Comparison of ENCODE assay signal across 8 cellular contexts in the genomic region with DNA sequence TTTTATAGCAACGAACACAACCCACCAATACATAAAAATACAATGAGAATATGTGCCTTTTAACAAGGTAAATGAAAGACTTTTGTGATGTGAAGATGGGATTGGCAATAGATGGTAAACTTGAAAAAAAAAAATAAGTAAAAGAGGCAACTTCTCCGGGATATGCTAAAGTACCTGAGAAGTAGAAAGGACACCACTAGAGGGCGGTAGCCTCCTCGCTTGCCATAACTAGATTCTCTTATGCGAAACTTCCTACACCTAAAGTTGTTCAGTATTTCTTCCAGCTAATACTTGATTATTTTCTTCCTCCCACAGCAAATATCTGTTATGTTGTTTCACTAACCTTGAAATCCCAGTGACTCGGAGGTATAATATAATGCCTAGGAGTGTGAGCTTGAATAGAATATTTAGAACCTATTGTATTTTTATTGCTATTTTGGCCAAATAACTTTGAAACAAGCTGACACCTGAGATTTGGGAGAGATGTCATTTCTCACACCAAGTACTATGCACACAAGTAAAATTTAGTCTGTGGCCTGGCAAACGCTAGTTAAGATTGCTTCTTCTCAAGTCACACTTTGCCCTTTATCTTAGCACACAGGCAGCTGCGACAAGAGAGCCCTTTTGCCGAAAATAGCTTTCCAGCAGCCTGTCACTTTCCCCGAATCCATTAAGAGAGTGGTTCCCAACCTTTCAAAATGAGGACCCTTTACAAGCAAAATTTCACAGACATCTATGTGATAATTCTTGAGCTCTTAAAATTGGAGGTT. TPM values are rescaled to one million over a fixed set of nuclear protein-coding genes. Genes with fewer than 3 reads are reported as not detected.
DNase-seq lines count a peak whose midpoint lies in the region; ATAC-seq and TF ChIP-seq lines count a peak whose summit lies in the region.

No MANE protein-coding gene starts in this region.

- 23 to 29% methylated on average over 10 of the region's 10 CpGs for WGBS in testis, 2 donors

- POLR2A ChIA-PET in CD8-positive, alpha-beta memory T cell (lab: Charles Lee), result no interaction called here

- no peaks in the 10 kb centered on the region for H3K27me3 ChIP-seq in CD8-positive, alpha-beta memory T cell (ENCODE audit: insufficient read depth, low read length, poor library complexity, severe bottlenecking)
- H3K27me3 ChIP-seq in HL-60 (ENCODE audit: insufficient read depth, poor library complexity, severe bottlenecking) (no peaks in the 10 kb centered on the region), OCI-LY3 (ENCODE audit: low read depth, low read length) (no peaks in the 10 kb centered on the region), testis (no peaks in the 10 kb centered on the region)

- H3K4me3 Mint-ChIP-seq in CD8-positive, alpha-beta memory T cell, result no peak overlapping the region

- peaks cover 4 to 11% of the 10 kb centered on the region in 2 donors for H3K27me3 Mint-ChIP-seq in CD8-positive, alpha-beta memory T cell

- no peaks in the 10 kb centered on the region for H3K79me2 ChIP-seq in OCI-LY3 (ENCODE audit: low read length)

- no peak overlapping the region for H3K4me3 ChIP-seq in CD8-positive, alpha-beta memory T cell (ENCODE audit: low read length)
- H3K4me3 ChIP-seq in HL-60 (replicated peaks; ENCODE audit: insufficient read depth, low read length), result no peak overlapping the region
- H3K4me3 ChIP-seq in OCI-LY3 (ENCODE audit: low read length), result no peak overlapping the region
- H3K4me3 ChIP-seq in testis, result no peak overlapping the region

- peaks cover 0 to 4% (median 0%) of the 10 kb centered on the region in 5 donors for H3K9me3 Mint-ChIP-seq in CD8-positive, alpha-beta memory T cell

- no peak overlapping the region for H3K27ac ChIP-seq in CD8-positive, alpha-beta memory T cell (ENCODE audit: low read depth, low read length)
- H3K27ac ChIP-seq in HL-60 (replicated peaks) (no peak overlapping the region), OCI-LY3 (ENCODE audit: low read length) (no peak overlapping the region), testis (no peak overlapping the region)

- H3K9ac ChIP-seq in OCI-LY3 (ENCODE audit: low read length), result no peak overlapping the region

- no peak overlapping the region for H3K4me2 ChIP-seq in OCI-LY3 (ENCODE audit: low read length)

- no peaks in the 10 kb centered on the region for H4K20me1 ChIP-seq in OCI-LY3 (ENCODE audit: insufficient read depth, low read length)

- no peak overlapping the region for H3K27ac Mint-ChIP-seq in CD8-positive, alpha-beta memory T cell

- TF ChIP-seq CTCF in HL-60 (IDR thresholded peaks at IDR 0.05; ENCODE audit: insufficient read depth, low read length) (peak; percentile 72), OCI-LY3 (IDR thresholded peaks at IDR 0.05; ENCODE audit: low read depth, low read length) (peak; percentile 93), testis (IDR thresholded peaks at IDR 0.05) (peak; percentile 46 to 87 (median 51))

- H3K9me3 ChIP-seq in CD8-positive, alpha-beta memory T cell (ENCODE audit: low read length), result no peaks in the 10 kb centered on the region
- no peaks in the 10 kb centered on the region for H3K9me3 ChIP-seq in OCI-LY3 (ENCODE audit: insufficient read depth, low read length)
- no peaks in the 10 kb centered on the region for H3K9me3 ChIP-seq in testis

- no peaks in the 10 kb centered on the region for H3K4me1 Mint-ChIP-seq in CD8-positive, alpha-beta memory T cell

- no peak overlapping the region for H2AFZ ChIP-seq in OCI-LY3 (ENCODE audit: low read depth, low read length)

- intact Hi-C loops in testis (cut with DNase I; ENCODE audit: low total_unique reads), result loop anchor here (10.0 kb wide), 1 partner anchor 188 kb away; no protein-coding TSS in a partner anchor

- ATAC-seq in GM19372 (IDR thresholded peaks at IDR 0.05; ENCODE audit: low read depth, unreplicated experiment), result peak; percentile 92

- H3K36me3 ChIP-seq in CD8-positive, alpha-beta memory T cell (ENCODE audit: insufficient read depth, low read length), result no peaks in the 10 kb centered on the region
- no peaks in the 10 kb centered on the region for H3K36me3 ChIP-seq in OCI-LY3 (replicated peaks; ENCODE audit: low read depth, low read length)
- no peaks in the 10 kb centered on the region for H3K36me3 ChIP-seq in testis (ENCODE audit: low read depth, missing control alignments)

- CTCF ChIA-PET in CD8-positive, alpha-beta memory T cell (lab: Charles Lee), result interaction anchor here (0.5 to 1.8 kb wide), 24 partner anchors 9 to 295 kb away, joined by 3 to 9 read pairs (median 4); a partner anchor contains a TSS

- peak; percentile 33 to 63 (median 41) for DNase-seq in CD8-positive, alpha-beta memory T cell
- DNase-seq in HL-60 (ENCODE audit: low read depth in 1 of 2, low spot score in 1 of 2) (peak in 1 of 2 experiments; percentile 60), fibroblast of the conjunctiva (ENCODE audit: low read depth) (peak; percentile 83), non-pigmented ciliary epithelial cell (ENCODE audit: low read depth) (peak; percentile 68), testis (peak; percentile 93)
- peak; percentile 45 to 48 for DNase-seq in activated T-cell treated with anti-CD3 and anti-CD28 coated beads, Interleukin-2, amount 50 U/mL, for 48 hours

- H3K36me3 Mint-ChIP-seq in CD8-positive, alpha-beta memory T cell, result no peaks in the 10 kb centered on the region

- H3K4me1 ChIP-seq in CD8-positive, alpha-beta memory T cell (ENCODE audit: insufficient read depth, low read length), result no peaks in the 10 kb centered on the region
- H3K4me1 ChIP-seq in OCI-LY3 (ENCODE audit: low read length) (no peaks in the 10 kb centered on the region), testis (no peaks in the 10 kb centered on the region)

- no peak for TF ChIP-seq POLR2A in testis (IDR thresholded peaks at IDR 0.05)

RNA-seq across cellular contexts. Expression of a gene that starts 44.9 kb away (rescaled TPM):
- 10 to 100 TPM; 27.0 to 27.4 TPM for total RNA-seq in CD8-positive, alpha-beta memory T cell
- 50.2 TPM for polyA plus RNA-seq in CD8-positive, alpha-beta memory T cell
- 10 to 100 TPM; 86.1 to 86.8 TPM for total RNA-seq in testis
- 45.5 TPM for polyA plus RNA-seq in testis (ENCODE audit: insufficient read depth, low read depth, low replicate concordance)
